ENCODE assay signal across 10 cellular contexts in the genomic region with DNA sequence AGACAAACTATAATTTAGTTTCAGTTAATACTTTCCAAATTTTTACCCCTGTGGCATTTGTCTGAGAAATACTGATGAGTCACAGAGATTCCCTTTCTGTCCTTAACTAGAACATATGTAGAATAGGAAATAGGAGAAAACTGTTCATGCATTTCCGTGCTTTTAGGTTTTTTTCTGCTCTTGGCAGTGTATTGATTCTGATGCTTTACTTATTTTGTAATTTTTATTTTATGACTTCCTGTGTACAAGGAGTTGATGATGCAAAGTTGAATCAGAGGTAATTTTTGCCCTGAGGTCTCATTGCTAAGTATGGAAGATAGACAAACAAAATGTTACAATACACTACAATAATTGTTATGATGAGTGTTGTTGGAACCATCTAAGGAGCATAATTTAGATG. TPM values are rescaled to one million over a fixed set of nuclear protein-coding genes. Genes with fewer than 3 reads are reported as not detected.
DNase-seq lines count a peak whose midpoint lies in the region; ATAC-seq and TF ChIP-seq lines count a peak whose summit lies in the region.
"Had no signal": no experiment of that assay in that cellular context is flagged by ENCODE, and none has a peak within 500 bp of the region (broad histone marks: within the 10 kb centered on the region; RNA-seq: fewer than 3 reads in every experiment).

No MANE protein-coding gene starts in this region.

- no peak overlapping the region for H2AFZ ChIP-seq in SK-N-SH (ENCODE audit: low read depth)

- H3K9me2 ChIP-seq in SK-N-SH, result no peaks in the 10 kb centered on the region

- peak overlapping the region; percentile 25 to 64; a peak in 3 of 4 replicates for H3K27ac ChIP-seq in SK-N-SH (ENCODE audit: low read depth in 2 of 2, low read length in 1 of 2)

- peak overlapping the region; percentile 16; the same call in 1 of the 2 replicates for H3K9ac ChIP-seq in SK-N-SH

- peak overlapping the region; percentile 48; the same call in 1 of the 2 replicates for H3K4me2 ChIP-seq in SK-N-SH

- 23% methylated on average over 1 of the region's 1 CpG for WGBS in SK-N-SH (ENCODE audit: low lambda C conversion rate)

- H3K4me1 ChIP-seq in SK-N-SH (ENCODE audit: control insufficient read depth in 1 of 2, insufficient read depth in 2 of 2, low read depth in 1 of 2, low read length in 1 of 2), result peaks cover 0 to 31% of the 10 kb centered on the region in 2 experiments; a peak in 3 of 4 replicates

- TF ChIP-seq CTCF in AG10803 (conservative IDR thresholded peaks at IDR 0.05; ENCODE audit: low read length), result no peak
- no peak for TF ChIP-seq CTCF in HFF-Myc (IDR thresholded peaks at IDR 0.05; ENCODE audit: low read depth, low read length, missing control alignments)
- TF ChIP-seq CTCF in SK-N-SH (IDR thresholded peaks at IDR 0.05), result no peak
- TF ChIP-seq CTCF in foreskin fibroblast (IDR thresholded peaks at IDR 0.05; ENCODE audit: low read depth, low read length), result no peak

- no peaks in the 10 kb centered on the region for H3K9me3 ChIP-seq in SK-N-SH

- peaks cover 8% of the 10 kb centered on the region; the same call in 1 of the 2 replicates for H4K20me1 ChIP-seq in SK-N-SH (ENCODE audit: insufficient read depth)

- POLR2A ChIA-PET in SK-N-SH (lab: Yijun Ruan, JAX), result no interaction called here

- no peaks in the 10 kb centered on the region for H3K36me3 ChIP-seq in SK-N-SH (replicated peaks in 1 of 2; ENCODE audit: control insufficient read depth in 1 of 2, insufficient read depth in 2 of 2, low read length in 1 of 2)

- TF ChIP-seq EP300 in SK-N-SH (IDR thresholded peaks at IDR 0.05; ENCODE audit: borderline replicate concordance in 1 of 2, low read depth in 1 of 2, low read length in 1 of 2), result 0 out of 4 replicates have a peak, but pooled peaks of 1 of the 2 experiments have one; percentile 20

- peak; percentile 83 for DNase-seq in AG10803 (ENCODE audit: low read depth)
- peak; percentile 33 for DNase-seq in HFF-Myc (ENCODE audit: extremely low read depth, low read depth)
- DNase-seq in SK-N-SH, result no peak
- peak; percentile 77 to 89 for DNase-seq in foreskin fibroblast
- DNase-seq in globus pallidus (ENCODE audit: low spot score), result no peak
- DNase-seq in stimulated activated naive CD4-positive, alpha-beta T cell (lab: John Stamatoyannopoulos, UW), result no peak
- DNase-seq: COR-L47 had no signal

- TF ChIP-seq RAD21 in SK-N-SH (IDR thresholded peaks at IDR 0.05; ENCODE audit: low read length), result no peak

- H3K4me3 ChIP-seq in AG10803 (ENCODE audit: low read length) (no peak overlapping the region), HFF-Myc (replicated peaks; ENCODE audit: low read depth, low read length) (no peak overlapping the region), SK-N-SH (ENCODE audit: low read depth in 2 of 2, low read length in 1 of 2) (no peak overlapping the region; a peak in 1 of 4 replicates), foreskin fibroblast (ENCODE audit: low read depth in 1 of 2, low read length in 2 of 2) (no peak overlapping the region)
- H3K4me3 ChIP-seq: GM12878 had no signal

- CTCF ChIA-PET in SK-N-SH (lab: Yijun Ruan, JAX), result no interaction called here

- ATAC-seq in GM21515 (IDR thresholded peaks at IDR 0.05; ENCODE audit: unreplicated experiment) (no peak), GM19452 (IDR thresholded peaks at IDR 0.05; ENCODE audit: unreplicated experiment) (no peak)
- ATAC-seq: GM12878 had no signal

- no peaks in the 10 kb centered on the region for H3K27me3 ChIP-seq in SK-N-SH (ENCODE audit: insufficient read depth)

- peaks cover 91% of the 10 kb centered on the region for H3K79me2 ChIP-seq in SK-N-SH (ENCODE audit: insufficient read depth)

- peaks cover 17% of the 10 kb centered on the region for H3F3A ChIP-seq in SK-N-SH (replicated peaks; ENCODE audit: insufficient read depth)

TF ChIP-seq in SK-N-SH, 30 proteins besides CTCF, POLR2A, EP300 and RAD21:
- 0 out of 2 replicates have a peak, but pooled peaks have one; percentile 40 for TF ChIP-seq TCF12 (IDR thresholded peaks at IDR 0.05)
- TF ChIP-seq, protein P1, sequence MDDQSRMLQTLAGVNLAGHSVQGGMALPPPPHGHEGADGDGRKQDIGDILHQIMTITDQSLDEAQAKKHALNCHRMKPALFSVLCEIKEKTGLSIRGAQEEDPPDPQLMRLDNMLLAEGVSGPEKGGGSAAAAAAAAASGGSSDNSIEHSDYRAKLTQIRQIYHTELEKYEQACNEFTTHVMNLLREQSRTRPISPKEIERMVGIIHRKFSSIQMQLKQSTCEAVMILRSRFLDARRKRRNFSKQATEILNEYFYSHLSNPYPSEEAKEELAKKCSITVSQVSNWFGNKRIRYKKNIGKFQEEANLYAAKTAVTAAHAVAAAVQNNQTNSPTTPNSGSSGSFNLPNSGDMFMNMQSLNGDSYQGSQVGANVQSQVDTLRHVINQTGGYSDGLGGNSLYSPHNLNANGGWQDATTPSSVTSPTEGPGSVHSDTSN (IDR thresholded peaks at IDR 0.05), result 0 out of 2 replicates have a peak, but pooled peaks have one; percentile 22
- TF ChIP-seq FOSL2 (IDR thresholded peaks at IDR 0.05; ENCODE audit: borderline replicate concordance, low read depth), result peak; percentile 43; the same call in 1 of the 2 replicates
- TF ChIP-seq RXRA (IDR thresholded peaks at IDR 0.05; ENCODE audit: borderline replicate concordance, low read depth), result 0 out of 2 replicates have a peak, but pooled peaks have one; percentile 23
- peak; percentile 19; the same call in 1 of the 2 replicates for TF ChIP-seq JUND (IDR thresholded peaks at IDR 0.05)
- TF ChIP-seq MEF2A (IDR thresholded peaks at IDR 0.05; ENCODE audit: borderline replicate concordance, low read depth), result 0 out of 2 replicates have a peak, but pooled peaks have one; percentile 12
- TF ChIP-seq RCOR1 (IDR thresholded peaks at IDR 0.05; ENCODE audit: low read length), result no peak
- no peak for TF ChIP-seq EZH2phosphoT487 (IDR thresholded peaks at IDR 0.05; ENCODE audit: borderline replicate concordance, low read depth)
- TF ChIP-seq NFIC (IDR thresholded peaks at IDR 0.05; ENCODE audit: borderline replicate concordance), result 0 out of 2 replicates have a peak, but pooled peaks have one; percentile 7

RNA-seq across cellular contexts. Expression of a gene that starts 23.1 kb away (rescaled TPM):
- 38.9 and 46.7 TPM in 2 replicates for polyA plus RNA-seq in SK-N-SH (2012; rRNA removed)
- polyA plus RNA-seq in SK-N-SH (2012; cell fraction: cytosol; rRNA removed), result 51.2 and 58.0 TPM in 2 replicates
- polyA plus RNA-seq in SK-N-SH (2012; cell fraction: nucleus; rRNA removed), result 19.0 and 33.0 TPM in 2 replicates

RNA-seq across cellular contexts. Expression of a gene that starts 33.5 kb away (rescaled TPM):
- 3.3 and 4.3 TPM in 2 replicates for polyA plus RNA-seq in SK-N-SH (2012; rRNA removed)
- 4.1 TPM in 2 replicates for polyA plus RNA-seq in SK-N-SH (2012; cell fraction: cytosol; rRNA removed)
- 4.2 and 5.9 TPM in 2 replicates for polyA plus RNA-seq in SK-N-SH (2012; cell fraction: nucleus; rRNA removed)

Comparison
In these comparisons a context has a peak if more than half of its experiments do, and no peak if none do; other contexts are left out.
1. DNase-seq: peak in AG10803 (single experiment), HFF-Myc (single experiment) and foreskin fibroblast (2 of 2); none in SK-N-SH (single experiment), globus pallidus (single experiment) and stimulated activated naive CD4-positive, alpha-beta T cell (0 of 6).